In the genomic region with DNA sequence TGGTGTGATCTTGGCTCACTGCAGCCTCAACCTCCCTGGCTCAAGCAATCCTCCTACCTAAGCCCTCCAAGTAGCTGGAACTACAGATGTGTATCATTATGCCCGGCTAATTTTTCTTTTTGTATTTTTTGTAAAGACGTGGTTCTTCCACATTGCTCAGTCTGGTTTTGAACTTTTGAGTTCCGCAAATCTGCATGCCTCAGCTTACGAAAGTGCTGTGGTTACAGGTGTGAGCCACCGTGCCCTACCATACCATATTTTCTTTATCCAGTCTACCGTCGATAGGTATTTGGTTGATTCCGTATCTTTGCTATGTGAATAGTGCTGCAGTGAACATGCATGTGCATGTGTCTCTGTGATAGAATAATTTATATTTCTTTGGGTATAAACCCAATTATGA, we compare ENCODE assay signal across 24 cellular contexts.
"Had no signal": no experiment of that assay in that cellular context is flagged by ENCODE, and none has a peak within 500 bp of the region (broad histone marks: within the 10 kb centered on the region; RNA-seq: fewer than 3 reads in every experiment).

No MANE protein-coding gene starts in this region.

- DNase-seq: activated T-cell treated with anti-CD3 and anti-CD28 coated beads, Interleukin-2, amount 50 U/mL, for 1 hour; adrenal gland; colonic mucosa; dorsolateral prefrontal cortex; gastrocnemius medialis; hypothalamus; left ventricle myocardium superior; mammary epithelial cell; nephron progenitor cell; nucleus accumbens; right lobe of liver; stimulated activated CD4-positive, alpha-beta T cell treated with anti-CD3 and anti-CD28 coated beads, Interleukin-1b, Interleukin-23, amount 100 ng/mL, for 48 hours; stomach; WERI-Rb-1 had no signal

- H3K4me3 ChIP-seq: adrenal gland, breast epithelium, colonic mucosa, dorsolateral prefrontal cortex, esophagus muscularis mucosa, gastrocnemius medialis, right lobe of liver, skin epidermis, stomach, suprapubic skin, tibial nerve, vagina had no signal

- H3K36me3 ChIP-seq: adrenal gland, breast epithelium, colonic mucosa, gastrocnemius medialis, right lobe of liver had no signal

- H3K27ac Mint-ChIP-seq: activated T-helper 17 cell treated with anti-CD3 and anti-CD28 coated beads, Interleukin-2, amount 50 U/mL, for 72 hours; nephron progenitor cell; T-helper 2 cell treated with Interferon-gamma antibody and Interleukin-4, amounts not matched to agents 5 μg/mL and 100 μg/mL, for 36 hours had no signal

- H3K27me3 Mint-ChIP-seq: activated naive CD8-positive, alpha-beta T cell; activated T-helper 17 cell treated with anti-CD3 and anti-CD28 coated beads, Interleukin-2, amount 50 U/mL, for 72 hours had no signal

- H3K9me3 ChIP-seq: adrenal gland, breast epithelium, colonic mucosa, esophagus muscularis mucosa, gastrocnemius medialis, right lobe of liver, stomach, suprapubic skin, tibial nerve, vagina had no signal

- ATAC-seq: activated T-helper 17 cell treated with anti-CD3 and anti-CD28 coated beads, Interleukin-2, amount 50 U/mL, for 72 hours; gastrocnemius medialis; left ventricle myocardium superior; right lobe of liver had no signal

- H3K27me3 ChIP-seq: adrenal gland, breast epithelium, colonic mucosa, dorsolateral prefrontal cortex, esophagus muscularis mucosa, gastrocnemius medialis, right lobe of liver, stomach, suprapubic skin, tibial nerve, vagina had no signal

- H3K4me3 Mint-ChIP-seq: activated naive CD8-positive, alpha-beta T cell; activated T-helper 17 cell treated with anti-CD3 and anti-CD28 coated beads, Interleukin-2, amount 50 U/mL, for 72 hours; nephron progenitor cell; T-helper 2 cell treated with Interferon-gamma antibody and Interleukin-4, amounts not matched to agents 5 μg/mL and 100 μg/mL, for 36 hours had no signal

- H3K9ac ChIP-seq: parathyroid adenoma had no signal

- H2AFZ ChIP-seq: parathyroid adenoma had no signal

- H3K4me1 ChIP-seq: breast epithelium, colonic mucosa, gastrocnemius medialis, parathyroid adenoma, right lobe of liver, tibial nerve had no signal

- H3K9me3 Mint-ChIP-seq: activated T-helper 17 cell treated with anti-CD3 and anti-CD28 coated beads, Interleukin-2, amount 50 U/mL, for 72 hours had no signal

- H3K27ac ChIP-seq: adrenal gland, breast epithelium, colonic mucosa, dorsolateral prefrontal cortex, esophagus muscularis mucosa, gastrocnemius medialis, parathyroid adenoma, right lobe of liver, skin epidermis, stomach, suprapubic skin, tibial nerve, vagina, WERI-Rb-1 had no signal
